In the genomic region with DNA sequence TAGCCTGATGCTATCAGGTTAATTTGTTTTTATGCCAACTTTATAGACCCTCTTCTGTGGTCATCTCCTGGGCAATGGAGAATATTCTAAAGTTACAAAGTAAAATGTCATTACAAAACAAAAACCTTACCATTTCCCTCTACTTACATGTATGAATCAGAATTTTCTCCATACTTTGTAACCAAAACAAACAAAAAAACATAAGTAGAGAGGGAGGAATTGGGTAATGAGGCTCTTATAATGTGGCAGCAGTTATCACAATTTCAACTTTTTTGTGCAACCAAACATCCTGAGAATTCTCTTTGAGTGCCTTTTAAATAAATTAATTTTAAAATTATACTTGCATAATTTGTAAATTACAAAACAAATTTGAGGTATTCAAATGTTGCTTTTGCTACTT, we compare ENCODE assay signal across 18 cellular contexts.
DNase-seq lines count a peak whose midpoint lies in the region; ATAC-seq, FAIRE-seq and TF ChIP-seq lines count a peak whose summit lies in the region.
"Had no signal": no experiment of that assay in that cellular context is flagged by ENCODE, and none has a peak within 500 bp of the region (broad histone marks: within the 10 kb centered on the region; RNA-seq: fewer than 3 reads in every experiment).

No MANE protein-coding gene starts in this region.

- H3K27ac ChIP-seq in astrocyte (ENCODE audit: low read depth, low read length), result no peak overlapping the region

- H3K27me3 Mint-ChIP-seq in astrocyte (ENCODE audit: low read depth, unreplicated experiment), result peaks cover 3% of the 10 kb centered on the region
- H3K27me3 Mint-ChIP-seq: IgD-negative memory B cell had no signal

- no peaks in the 10 kb centered on the region for H3K4me1 Mint-ChIP-seq in astrocyte (ENCODE audit: low read depth, unreplicated experiment)

- H3K9me3 ChIP-seq in astrocyte (ENCODE audit: insufficient read depth, low read depth, low read length), result no peaks in the 10 kb centered on the region

- no peak for TF ChIP-seq CTCF in AG04449 (IDR thresholded peaks at IDR 0.05; ENCODE audit: insufficient read depth, low read length, missing control alignments)
- no peak for TF ChIP-seq CTCF in astrocyte (IDR thresholded peaks at IDR 0.05; ENCODE audit: insufficient read depth, low read depth, low read length)
- no peak for TF ChIP-seq CTCF in fibroblast of mammary gland (conservative IDR thresholded peaks at IDR 0.05; ENCODE audit: control insufficient read depth, insufficient read depth, low read depth, low read length)

- H3K36me3 Mint-ChIP-seq in astrocyte (ENCODE audit: low read depth, unreplicated experiment), result no peaks in the 10 kb centered on the region
- H3K36me3 Mint-ChIP-seq: CD14-positive monocyte; CD8-positive, alpha-beta T cell; IgD-negative memory B cell had no signal

- POLR2A ChIA-PET in AG04449 (lab: Yijun Ruan, JAX), result no interaction called here

- no peaks in the 10 kb centered on the region for H3K27me3 ChIP-seq in astrocyte (ENCODE audit: insufficient read depth, low read length)

- no peaks in the 10 kb centered on the region for H3K79me2 ChIP-seq in astrocyte (ENCODE audit: insufficient read depth, low read length)

- peak; percentile 49 for FAIRE-seq in astrocyte (lab: Jason Lieb, UNC)
- FAIRE-seq: GM12892, H54 had no signal

- no peak overlapping the region for H3K4me2 ChIP-seq in astrocyte (ENCODE audit: low read length)

- H3K4me3 ChIP-seq in AG04449 (ENCODE audit: low read depth, low read length), result no peak overlapping the region
- H3K4me3 ChIP-seq in astrocyte (ENCODE audit: insufficient read depth, low read depth, low read length), result no peak overlapping the region
- no peak overlapping the region for H3K4me3 ChIP-seq in fibroblast of mammary gland (ENCODE audit: control insufficient read depth, low read depth, low read length)

- H2AFZ ChIP-seq in astrocyte (ENCODE audit: low read depth, low read length), result no peak overlapping the region

- H4K20me1 ChIP-seq in astrocyte (ENCODE audit: insufficient read depth, low read length), result no peaks in the 10 kb centered on the region

- CTCF ChIA-PET in AG04449 (lab: Yijun Ruan, JAX), result no interaction called here

- peak; percentile 26 for DNase-seq in AG04449 (ENCODE audit: low read depth, low spot score)
- DNase-seq in EH (ENCODE audit: low read depth), result peak; percentile 47
- DNase-seq in astrocyte (ENCODE audit: low read depth), result no peak
- peak; percentile 21 for DNase-seq in fibroblast of mammary gland (ENCODE audit: low read depth)
- DNase-seq in OCI-M1 (lab: John Stamatoyannopoulos, UW), result no peak
- no peak for DNase-seq in GOT3 (lab: John Stamatoyannopoulos, UW)
- DNase-seq: 8988T; CD8-positive, alpha-beta T cell; COR-L47; DMS153; DMS79 treated with DMSO at 0.1 percent for 48 hours; GDM1 had no signal

- H3K9me3 Mint-ChIP-seq in astrocyte (ENCODE audit: unreplicated experiment), result no peaks in the 10 kb centered on the region
- H3K9me3 Mint-ChIP-seq: CD14-positive monocyte; CD8-positive, alpha-beta T cell; IgD-negative memory B cell had no signal

- no peaks in the 10 kb centered on the region for H3K4me1 ChIP-seq in astrocyte (ENCODE audit: insufficient read depth, low read length)

- no peak overlapping the region for H3K4me3 Mint-ChIP-seq in astrocyte (ENCODE audit: unreplicated experiment)
- H3K4me3 Mint-ChIP-seq: CD14-positive monocyte; CD8-positive, alpha-beta T cell; IgD-negative memory B cell had no signal

- no peak overlapping the region for H3K9ac ChIP-seq in astrocyte (ENCODE audit: low read length)

- H3K27ac Mint-ChIP-seq in astrocyte (ENCODE audit: unreplicated experiment), result no peak overlapping the region
- H3K27ac Mint-ChIP-seq: CD14-positive monocyte; CD8-positive, alpha-beta T cell; IgD-negative memory B cell had no signal

- no peaks in the 10 kb centered on the region for H3K36me3 ChIP-seq in astrocyte (ENCODE audit: insufficient read depth, low read length)

- no peak for ATAC-seq in GM21786 (IDR thresholded peaks at IDR 0.05; ENCODE audit: unreplicated experiment)
- ATAC-seq: CD8-positive, alpha-beta T cell; HCT116 had no signal

Comparison
In these comparisons a context has a peak if more than half of its experiments do, and no peak if none do; other contexts are left out.
1. DNase-seq: peak in AG04449 (single experiment), EH (single experiment) and fibroblast of mammary gland (single experiment); none in astrocyte (single experiment), OCI-M1 (single experiment) and GOT3 (single experiment).